Comparison of ENCODE assay signal across 8 cellular contexts in the genomic region with DNA sequence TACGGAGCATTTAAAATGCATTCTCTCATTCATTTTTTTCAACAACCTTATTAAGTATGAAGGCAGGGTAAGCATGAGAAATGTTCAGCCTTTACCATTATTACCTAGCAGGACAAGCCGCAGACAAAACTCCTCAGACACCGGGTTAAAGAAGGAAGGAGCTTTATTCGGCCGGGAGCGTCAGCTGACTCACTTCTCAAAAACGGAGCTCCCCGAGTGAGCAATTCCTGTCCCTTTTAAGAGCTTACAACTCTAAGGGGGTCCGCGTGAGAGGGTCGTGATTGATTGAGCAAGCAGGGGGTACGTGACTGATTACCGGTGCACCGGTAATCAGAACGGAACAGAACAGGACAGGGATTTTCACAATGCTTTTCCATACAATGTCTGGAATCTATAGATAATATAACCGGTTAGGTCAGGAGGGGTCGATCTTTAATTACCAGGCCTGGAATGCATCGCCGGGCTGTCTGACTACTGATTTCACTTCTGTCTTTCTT. TPM values are rescaled to one million over a fixed set of nuclear protein-coding genes. Genes with fewer than 3 reads are reported as not detected.
DNase-seq lines count a peak whose midpoint lies in the region; ATAC-seq and TF ChIP-seq lines count a peak whose summit lies in the region.
"Not testable (repeated sequence)": the region's sequence is repeated elsewhere in the genome, so short reads cannot be mapped to it uniquely, and the experiment has no call there.

No MANE protein-coding gene starts in this region.

- peaks cover 15% of the 10 kb centered on the region for H3K4me1 ChIP-seq in HUES6 (ENCODE audit: control insufficient read depth, insufficient read depth, low read length)
- H3K4me1 ChIP-seq in SK-N-SH (ENCODE audit: control insufficient read depth in 1 of 2, insufficient read depth in 2 of 2, low read depth in 1 of 2, low read length in 1 of 2): not testable (repeated sequence)

- WGBS in SK-N-SH (ENCODE audit: low lambda C conversion rate): 4% methylated on average over 19 of the region's 19 CpGs

- not testable (repeated sequence) for H4K20me1 ChIP-seq in SK-N-SH (ENCODE audit: insufficient read depth)

- peak overlapping the region; percentile 92 for H3K4me3 Mint-ChIP-seq in activated naive CD8-positive, alpha-beta T cell treated with anti-CD3 and anti-CD28 coated beads for 36 hours

- H3K4me2 ChIP-seq in SK-N-SH: peak overlapping the region; percentile 91

- not testable (repeated sequence) for H3K9me3 ChIP-seq in HUES6 (ENCODE audit: control insufficient read depth, insufficient read depth, low read depth, low read length); SK-N-SH

- H3K4me1 Mint-ChIP-seq in activated naive CD8-positive, alpha-beta T cell treated with anti-CD3 and anti-CD28 coated beads for 36 hours: peaks cover 30% of the 10 kb centered on the region

- H3K27ac ChIP-seq in HUES6 (ENCODE audit: low read depth, low read length): peak overlapping the region; percentile 42; the same call in 1 of the 2 replicates
- peak overlapping the region; percentile 64 to 76 for H3K27ac ChIP-seq in SK-N-SH (ENCODE audit: low read depth in 2 of 2, low read length in 1 of 2)
- H3K27ac ChIP-seq in substantia nigra (ENCODE audit: low read depth, low read length, poor library complexity, severe bottlenecking): peak overlapping the region; percentile 88

- H3K27ac Mint-ChIP-seq in activated naive CD8-positive, alpha-beta T cell treated with anti-CD3 and anti-CD28 coated beads for 36 hours: peak overlapping the region; percentile 91

- CTCF ChIA-PET in SK-N-SH (lab: Yijun Ruan, JAX): interaction anchor here (1.1 to 4.3 kb wide), 8 partner anchors 19 to 273 kb away, joined by 3 to 51 read pairs (median 8); a partner anchor contains a TSS

- not testable (repeated sequence) for TF ChIP-seq EP300 in SK-N-SH (IDR thresholded peaks at IDR 0.05; ENCODE audit: borderline replicate concordance in 1 of 2, low read depth in 1 of 2, low read length in 1 of 2)

- ATAC-seq in GM21619 (IDR thresholded peaks at IDR 0.05; ENCODE audit: unreplicated experiment): peak; percentile 7

- H2AFZ ChIP-seq in SK-N-SH (ENCODE audit: low read depth): peak overlapping the region; percentile 95

- not testable (repeated sequence) for TF ChIP-seq RAD21 in SK-N-SH (IDR thresholded peaks at IDR 0.05; ENCODE audit: low read length)

- not testable (repeated sequence) for H3K36me3 Mint-ChIP-seq in activated naive CD8-positive, alpha-beta T cell treated with anti-CD3 and anti-CD28 coated beads for 36 hours

- H3K27me3 Mint-ChIP-seq in activated naive CD8-positive, alpha-beta T cell treated with anti-CD3 and anti-CD28 coated beads for 36 hours: not testable (repeated sequence)

- H3K4me3 ChIP-seq in HUES6 (ENCODE audit: low read depth, low read length) (peak overlapping the region; percentile 99), SK-N-SH (ENCODE audit: low read depth in 2 of 2, low read length in 1 of 2) (peak overlapping the region; percentile 89 to 94), fibroblast of the aortic adventitia (ENCODE audit: low read depth, low read length) (peak overlapping the region; percentile 97)

- not testable (repeated sequence) for H3K9me2 ChIP-seq in SK-N-SH

- H3K36me3 ChIP-seq in HUES6 (ENCODE audit: control insufficient read depth, insufficient read depth, low read length): peaks cover 19% of the 10 kb centered on the region; the same call in 1 of the 2 replicates
- not testable (repeated sequence) for H3K36me3 ChIP-seq in SK-N-SH (replicated peaks in 1 of 2; ENCODE audit: control insufficient read depth in 1 of 2, insufficient read depth in 2 of 2, low read length in 1 of 2)

- not testable (repeated sequence) for H3F3A ChIP-seq in SK-N-SH (replicated peaks; ENCODE audit: insufficient read depth)

- H3K27me3 ChIP-seq in HUES6 (ENCODE audit: control insufficient read depth, insufficient read depth, low read length); SK-N-SH (ENCODE audit: insufficient read depth): not testable (repeated sequence)

- H3K9ac ChIP-seq in HUES6 (ENCODE audit: low read length) (peak overlapping the region; percentile 85), SK-N-SH (peak overlapping the region; percentile 68)

- POLR2A ChIA-PET in SK-N-SH (lab: Yijun Ruan, JAX): interaction anchor here (0.6 to 2.9 kb wide), 5 partner anchors 18 to 131 kb away, joined by 3 to 9 read pairs (median 3); a partner anchor contains a TSS

- TF ChIP-seq CTCF in SK-N-SH (IDR thresholded peaks at IDR 0.05); fibroblast of the aortic adventitia (IDR thresholded peaks at IDR 0.05; ENCODE audit: insufficient read depth, low read length): not testable (repeated sequence)

- DNase-seq in DMS53 (lab: John Stamatoyannopoulos, UW) (peak; percentile 75), myocyte (ENCODE audit: low read depth) (peak; percentile 1), substantia nigra (lab: John Stamatoyannopoulos, UW) (peak in 14 of 49 donors; percentile 4 to 36 (median 17))
- DNase-seq in SK-N-SH; fibroblast of the aortic adventitia (ENCODE audit: low read depth): not testable (repeated sequence)
- DNase-seq in activated naive CD8-positive, alpha-beta T cell treated with anti-CD3 and anti-CD28 coated beads for 36 hours: peak; percentile 21

- not testable (repeated sequence) for H3K9me3 Mint-ChIP-seq in activated naive CD8-positive, alpha-beta T cell treated with anti-CD3 and anti-CD28 coated beads for 36 hours

- H3K79me2 ChIP-seq in SK-N-SH (ENCODE audit: insufficient read depth): not testable (repeated sequence)

TF ChIP-seq in SK-N-SH, 30 proteins besides CTCF, POLR2A, EP300 and RAD21:
- TF ChIP-seq, protein P1, sequence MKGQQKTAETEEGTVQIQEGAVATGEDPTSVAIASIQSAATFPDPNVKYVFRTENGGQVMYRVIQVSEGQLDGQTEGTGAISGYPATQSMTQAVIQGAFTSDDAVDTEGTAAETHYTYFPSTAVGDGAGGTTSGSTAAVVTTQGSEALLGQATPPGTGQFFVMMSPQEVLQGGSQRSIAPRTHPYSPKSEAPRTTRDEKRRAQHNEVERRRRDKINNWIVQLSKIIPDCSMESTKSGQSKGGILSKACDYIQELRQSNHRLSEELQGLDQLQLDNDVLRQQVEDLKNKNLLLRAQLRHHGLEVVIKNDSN (IDR thresholded peaks at IDR 0.05; ENCODE audit: borderline replicate concordance, low read depth): 0 out of 2 replicates have a peak, but pooled peaks have one; percentile 20

RNA-seq across cellular contexts. Expression of a gene that starts 0.5 kb away (rescaled TPM):
- 30.4 and 34.3 TPM in 2 replicates for polyA plus RNA-seq in SK-N-SH (2012; rRNA removed)
- polyA plus RNA-seq in SK-N-SH (2012; cell fraction: cytosol; rRNA removed): 24.8 and 32.3 TPM in 2 replicates
- polyA plus RNA-seq in SK-N-SH (2012; cell fraction: nucleus; rRNA removed): 25.4 and 29.8 TPM in 2 replicates
- total RNA-seq in activated naive CD8-positive, alpha-beta T cell treated with anti-CD3 and anti-CD28 coated beads for 36 hours: 10 to 100 TPM; 15.3 to 15.9 TPM
- total RNA-seq in fibroblast of the aortic adventitia (ENCODE audit: low replicate concordance) (16.7 and 34.1 TPM in 2 replicates), myocyte (16.8 and 27.3 TPM in 2 replicates)
- polyA plus RNA-seq in myocyte (2012): 25.9 TPM

RNA-seq across cellular contexts. Expression of a gene that starts 24.2 kb away (rescaled TPM):
- polyA plus RNA-seq in SK-N-SH (2012; rRNA removed): 23.5 and 29.5 TPM in 2 replicates
- polyA plus RNA-seq in SK-N-SH (2012; cell fraction: cytosol; rRNA removed): 21.2 and 23.3 TPM in 2 replicates
- 15.0 and 26.5 TPM in 2 replicates for polyA plus RNA-seq in SK-N-SH (2012; cell fraction: nucleus; rRNA removed)
- total RNA-seq in activated naive CD8-positive, alpha-beta T cell treated with anti-CD3 and anti-CD28 coated beads for 36 hours: 1 to 10 TPM; 4.4 to 4.5 TPM
- total RNA-seq in fibroblast of the aortic adventitia (ENCODE audit: low replicate concordance): 62.2 and 106 TPM in 2 replicates
- 3.5 and 3.6 TPM in 2 replicates for total RNA-seq in myocyte
- polyA plus RNA-seq in myocyte (2012): 4.5 TPM

RNA-seq across cellular contexts. Expression of a gene that starts 55.0 kb away (rescaled TPM):
- polyA plus RNA-seq in SK-N-SH (2012; rRNA removed): 57.4 and 69.6 TPM in 2 replicates
- polyA plus RNA-seq in SK-N-SH (2012; cell fraction: cytosol; rRNA removed): 32.3 and 42.6 TPM in 2 replicates
- 113 and 124 TPM in 2 replicates for polyA plus RNA-seq in SK-N-SH (2012; cell fraction: nucleus; rRNA removed)
- 10 to 100 TPM; 39.6 to 43.1 TPM for total RNA-seq in activated naive CD8-positive, alpha-beta T cell treated with anti-CD3 and anti-CD28 coated beads for 36 hours
- total RNA-seq in fibroblast of the aortic adventitia (ENCODE audit: low replicate concordance) (53.0 and 91.7 TPM in 2 replicates), myocyte (61.0 and 61.9 TPM in 2 replicates)
- 67.8 TPM for polyA plus RNA-seq in myocyte (2012)

Comparison
In these comparisons a context has a peak if more than half of its experiments do, and no peak if none do; other contexts are left out.
1. RNA of a gene that starts 24.2 kb away (total RNA-seq): 62.2 to 106 TPM in fibroblast of the aortic adventitia; 4.4 to 4.5 TPM in activated naive CD8-positive, alpha-beta T cell treated with anti-CD3 and anti-CD28 coated beads for 36 hours and 3.5 to 3.6 TPM in myocyte; every median in the first group is over 10 times any median in the second.
2. Peak in every context shown above with its lines, with median percentiles within 50 percentile points of each other: H3K27ac ChIP-seq and H3K4me3 ChIP-seq.